Comparison of ENCODE assay signal across 10 cellular contexts in the genomic region with DNA sequence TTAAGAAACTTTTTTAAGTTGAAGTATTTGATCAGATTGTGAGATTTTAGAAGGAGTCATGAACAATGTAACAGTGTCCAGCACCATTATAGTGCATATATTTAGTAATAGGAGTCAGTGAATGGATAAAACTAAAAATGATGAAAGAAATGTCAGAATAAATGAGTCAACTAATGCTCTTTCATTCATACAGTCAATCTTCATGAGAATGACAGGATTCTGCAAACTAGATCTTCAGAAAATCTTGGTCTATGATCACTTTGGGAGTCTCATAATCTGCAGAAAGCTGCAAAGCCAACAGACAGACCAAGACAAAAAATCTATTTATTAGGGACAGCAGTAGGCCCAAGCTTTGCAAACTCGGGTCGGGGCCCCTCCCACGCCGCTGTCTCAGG. TPM values are rescaled to one million over a fixed set of nuclear protein-coding genes. Genes with fewer than 3 reads are reported as not detected.
DNase-seq lines count a peak whose midpoint lies in the region; ATAC-seq, FAIRE-seq and TF ChIP-seq lines count a peak whose summit lies in the region.
"Had no signal": no experiment of that assay in that cellular context is flagged by ENCODE, and none has a peak within 500 bp of the region (broad histone marks: within the 10 kb centered on the region; RNA-seq: fewer than 3 reads in every experiment).

No MANE protein-coding gene starts in this region.

- no peak overlapping the region for H3K9ac ChIP-seq in GM12878 (ENCODE audit: control insufficient read depth, insufficient read depth, low read length)
- H3K9ac ChIP-seq: BLaER1 had no signal

- POLR2A ChIA-PET in GM12878 (lab: Charles Lee): interaction anchor here (0.7 to 1.4 kb wide), 2 partner anchors 16 to 763 kb away, joined by 3 to 5 read pairs; no protein-coding TSS in a partner anchor

- peak overlapping the region; percentile 84 for H2AFZ ChIP-seq in GM12878 (ENCODE audit: control insufficient read depth, low read depth, low read length)

- peak overlapping the region; percentile 69; the same call in 1 of the 2 replicates for H3K4me3 ChIP-seq in GM12878
- H3K4me3 ChIP-seq in lower leg skin (ENCODE audit: low read depth, poor library complexity, severe bottlenecking): peak overlapping the region; percentile 65
- H3K4me3 ChIP-seq in testis: peak overlapping the region; percentile 84
- H3K4me3 ChIP-seq: BLaER1 had no signal

- 0% methylated on average over 4 of the region's 4 CpGs for WGBS in GM12878 (ENCODE audit: insufficient coverage, insufficient replicate concordance, low lambda C conversion rate, missing lambda C conversion rate)
- WGBS in lower leg skin, 2 donors: 7 to 8% methylated on average over 4 of the region's 4 CpGs
- WGBS in testis, 2 donors: 6% methylated on average over 4 of the region's 4 CpGs; no CpG with 5 or more reads in 1 of the 2 donors

- no peaks in the 10 kb centered on the region; the same call in 1 of the 2 replicates for H3K79me2 ChIP-seq in GM12878 (ENCODE audit: control insufficient read depth, insufficient read depth, low read length)

- in situ Hi-C loops in GM12878 (cut with MboI): no loop called here

- no peak for TF ChIP-seq EP300 in GM12878 (IDR thresholded peaks at IDR 0.05; ENCODE audit: borderline replicate concordance in 1 of 2, control insufficient read depth in 1 of 2, low read depth in 2 of 2, low read length in 2 of 2)

- H3K4me1 ChIP-seq in GM12878 (ENCODE audit: control insufficient read depth, insufficient read depth, low read length) (peaks cover 4% of the 10 kb centered on the region; the same call in 1 of the 2 replicates), testis (no peaks in the 10 kb centered on the region)
- H3K4me1 ChIP-seq: BLaER1 had no signal

- intact Hi-C loops in GM12878 (cut with micrococcal nuclease; ENCODE audit: unreplicated experiment) (loop anchor here (5.0 kb wide), 1 partner anchor 230 kb away; no protein-coding TSS in a partner anchor), lower leg skin (cut with DNase I; ENCODE audit: low total_unique reads) (no loop called here), testis (cut with DNase I; ENCODE audit: low total_unique reads) (no loop called here)

- H3K27ac ChIP-seq in GM12878 (ENCODE audit: control insufficient read depth, insufficient read depth): no peak overlapping the region
- H3K27ac ChIP-seq in testis: peak overlapping the region; percentile 93 to 98
- H3K27ac ChIP-seq: BLaER1 had no signal

- TF ChIP-seq POLR2A in GM12878 (IDR thresholded peaks at IDR 0.05; ENCODE audit: low read depth, low read length) (no peak), lower leg skin (IDR thresholded peaks at IDR 0.05) (no peak), testis (IDR thresholded peaks at IDR 0.05) (no peak)

- H3K27ac Mint-ChIP-seq in activated CD8-positive, alpha-beta memory T cell treated with anti-CD3 and anti-CD28 coated beads, Interleukin-2, amount 10 ng/mL, durations not matched to agents 7 days and 5 days: peak overlapping the region; percentile 46

- FAIRE-seq in GM12878 (lab: Jason Lieb, UNC): no peak

- BruUV-seq in GM12878 (replicated peaks; lab: Mats Ljungman, UMichigan): no TSS peak

- RAD21 ChIA-PET in GM12878 (lab: Charles Lee; ENCODE audit: unreplicated experiment): interaction anchor here (0.8 to 1.9 kb wide), 6 partner anchors 8 to 788 kb away, joined by 3 to 6 read pairs (median 4); no protein-coding TSS in a partner anchor

- no peak for TF ChIP-seq CTCF in GM12878 (IDR thresholded peaks at IDR 0.05 in 2 of 3, conservative IDR thresholded peaks at IDR 0.05 in 1 of 3; ENCODE audit: control insufficient read depth in 2 of 3, extremely low read depth in 1 of 3, insufficient read depth in 1 of 3, low read depth in 3 of 3, low read length in 3 of 3)
- no peak for TF ChIP-seq CTCF in lower leg skin (IDR thresholded peaks at IDR 0.05)
- TF ChIP-seq CTCF in testis (IDR thresholded peaks at IDR 0.05): no peak

- no peak for ATAC-seq in activated CD8-positive, alpha-beta memory T cell treated with anti-CD3 and anti-CD28 coated beads, Interleukin-2, amount 10 ng/mL, durations not matched to agents 7 days and 5 days
- ATAC-seq in GM12878: no peak
- ATAC-seq in GM19467 (IDR thresholded peaks at IDR 0.05; ENCODE audit: unreplicated experiment): no peak

- H3K4me3 Mint-ChIP-seq in activated CD8-positive, alpha-beta memory T cell treated with anti-CD3 and anti-CD28 coated beads, Interleukin-2, amount 10 ng/mL, durations not matched to agents 7 days and 5 days: peak overlapping the region; percentile 82

- peaks cover 16% of the 10 kb centered on the region for H3K27me3 Mint-ChIP-seq in activated CD8-positive, alpha-beta memory T cell treated with anti-CD3 and anti-CD28 coated beads, Interleukin-2, amount 10 ng/mL, durations not matched to agents 7 days and 5 days

- H3K9me3 ChIP-seq in GM12878 (replicated peaks; ENCODE audit: control insufficient read depth, insufficient read depth, low read length): no peaks in the 10 kb centered on the region; the same call in 2 of the 3 replicates
- no peaks in the 10 kb centered on the region for H3K9me3 ChIP-seq in testis

- H3K9me3 Mint-ChIP-seq in activated CD8-positive, alpha-beta memory T cell treated with anti-CD3 and anti-CD28 coated beads, Interleukin-2, amount 10 ng/mL, durations not matched to agents 7 days and 5 days (ENCODE audit: low read depth): no peaks in the 10 kb centered on the region

- H3K4me2 ChIP-seq in GM12878 (ENCODE audit: control insufficient read depth, insufficient read depth): peak overlapping the region; percentile 51
- H3K4me2 ChIP-seq: BLaER1 had no signal

- CTCF ChIA-PET in activated CD8-positive, alpha-beta memory T cell treated with anti-CD3 and anti-CD28 coated beads, Interleukin-2, amount 10 ng/mL, durations not matched to agents 7 days and 5 days (lab: Charles Lee): interaction anchor here (0.7 to 2.1 kb wide), 20 partner anchors 9 to 767 kb away, joined by 3 to 15 read pairs (median 4); no protein-coding TSS in a partner anchor
- CTCF ChIA-PET in GM12878 (lab: Yijun Ruan, JAX): interaction anchor here (0.6 to 8.7 kb wide), 24 partner anchors 9 to 732 kb away, joined by 3 to 86 read pairs (median 4); no protein-coding TSS in a partner anchor

- peaks cover 10% of the 10 kb centered on the region for H3K4me1 Mint-ChIP-seq in activated CD8-positive, alpha-beta memory T cell treated with anti-CD3 and anti-CD28 coated beads, Interleukin-2, amount 10 ng/mL, durations not matched to agents 7 days and 5 days

- no peaks in the 10 kb centered on the region for H3K36me3 ChIP-seq in GM12878 (ENCODE audit: control insufficient read depth in 2 of 2, insufficient read depth in 2 of 2, low read length in 1 of 2)
- no peaks in the 10 kb centered on the region for H3K36me3 ChIP-seq in testis (ENCODE audit: low read depth, missing control alignments)
- H3K36me3 ChIP-seq: BLaER1 had no signal

- no peak for TF ChIP-seq RAD21 in GM12878 (IDR thresholded peaks at IDR 0.05; ENCODE audit: insufficient read depth, low read depth, low read length)

- SMC1A ChIA-PET in GM12878 (lab: Charles Lee; ENCODE audit: uncharacterized antibody, unreplicated experiment): interaction anchor here (0.7 to 2.5 kb wide), 5 partner anchors 10 to 661 kb away, joined by 3 to 10 read pairs (median 3); no protein-coding TSS in a partner anchor

- H3K27me3 ChIP-seq in GM12878 (replicated peaks in 1 of 2; ENCODE audit: control insufficient read depth in 2 of 2, insufficient read depth in 2 of 2, low read length in 1 of 2) (no peaks in the 10 kb centered on the region), testis (no peaks in the 10 kb centered on the region)
- H3K27me3 ChIP-seq: BLaER1 had no signal

- peaks cover 3% of the 10 kb centered on the region for H3K36me3 Mint-ChIP-seq in activated CD8-positive, alpha-beta memory T cell treated with anti-CD3 and anti-CD28 coated beads, Interleukin-2, amount 10 ng/mL, durations not matched to agents 7 days and 5 days

- H4K20me1 ChIP-seq in GM12878 (ENCODE audit: control insufficient read depth, insufficient read depth): no peaks in the 10 kb centered on the region
- H4K20me1 ChIP-seq: BLaER1 had no signal

- DNase-seq in activated CD8-positive, alpha-beta memory T cell treated with anti-CD3 and anti-CD28 coated beads, Interleukin-2, amount 10 ng/mL, durations not matched to agents 7 days and 5 days: no peak
- DNase-seq in activated CD8-positive, alpha-beta memory T cell treated with anti-CD3 and anti-CD28 coated beads for 24 hours: no peak
- DNase-seq in GM12878 (ENCODE audit: low read depth, low spot score): no peak
- no peak for DNase-seq in lower leg skin (ENCODE audit: low spot score in 2 of 2)
- DNase-seq in testis: no peak
- no peak for DNase-seq in Ammon's horn (ENCODE audit: low spot score)
- DNase-seq in cortex of kidney (lab: John Stamatoyannopoulos, UW): no peak

RNA-seq across cellular contexts. Expression of a gene that starts 0.7 kb away (rescaled TPM):
- 1 to 10 TPM; 2.9 to 3.7 TPM for total RNA-seq in activated CD8-positive, alpha-beta memory T cell treated with anti-CD3 and anti-CD28 coated beads, Interleukin-2, amount 10 ng/mL, durations not matched to agents 7 days and 5 days
- 13.9 and 16.0 TPM in 2 replicates for total RNA-seq in GM12878 (2013; cell fraction: nucleolus; rRNA removed)
- 4.7 and 6.5 TPM in 2 replicates for total RNA-seq in GM12878 (2014; rRNA removed)
- 3.4 and 3.7 TPM in 2 replicates for total RNA-seq in GM12878 (2014; rRNA removed; fragmentation: Illumina TruSeq; extraction: Trizol)
- total RNA-seq in GM12878 (2021): 4.1 and 5.5 TPM in 2 replicates
- polyA plus RNA-seq in GM12878 (2011; ENCODE audit: low read depth): 3.3 TPM
- polyA plus RNA-seq in GM12878 (2011; rRNA removed): 4.1 and 5.3 TPM in 2 replicates
- 3.5 and 4.0 TPM in 2 replicates for polyA plus RNA-seq in GM12878 (2011; cell fraction: cytosol; rRNA removed)
- 1.4 and 3.1 TPM in 2 replicates for polyA plus RNA-seq in GM12878 (2011; cell fraction: nucleus; rRNA removed)
- polyA plus RNA-seq in GM12878 (2012): 3.0 and 5.1 TPM in 2 replicates
- 4.5 and 5.6 TPM in 2 replicates for polyA plus RNA-seq in GM12878 (2014; fragmentation: Illumina TruSeq; extraction: Trizol)
- 1 to 10 TPM; 3.7 to 4.1 TPM for polyA plus RNA-seq in GM12878 (2014; fragmentation: Nextera tagmentation; extraction: Ambion mirVana)
- 4.9 and 6.7 TPM in 2 replicates for polyA plus RNA-seq in GM12878 (2014; rRNA removed)
- polyA plus RNA-seq in GM12878 (2016; fragmentation: Nextera tagmentation; extraction: Ambion mirVana): 1 to 10 TPM; 6.1 to 6.6 TPM
- polyA minus RNA-seq in GM12878 (2011; rRNA and poly(A)+ RNA removed): 2.0 and 4.1 TPM in 2 replicates
- not detected in 2 replicates for polyA minus RNA-seq in GM12878 (2011; cell fraction: cytosol; rRNA and poly(A)+ RNA removed)
- 4.7 and 4.9 TPM in 2 replicates for polyA minus RNA-seq in GM12878 (2011; cell fraction: nucleus; rRNA and poly(A)+ RNA removed)
- 10 to 100 TPM in 2 of 4 donors, 1 to 10 TPM in 2; 6.8 to 18.3 (median 10.9) TPM for total RNA-seq in lower leg skin
- 10 to 100 TPM; 27.1 to 27.4 TPM for total RNA-seq in testis
- 13.0 TPM for polyA plus RNA-seq in testis (ENCODE audit: insufficient read depth, low read depth, low replicate concordance)

RNA-seq across cellular contexts. Expression of a gene that starts 4.2 kb away (rescaled TPM):
- total RNA-seq in activated CD8-positive, alpha-beta memory T cell treated with anti-CD3 and anti-CD28 coated beads, Interleukin-2, amount 10 ng/mL, durations not matched to agents 7 days and 5 days: not detected
- total RNA-seq in GM12878 (2013; cell fraction: nucleolus; rRNA removed): 0.81 and 0.96 TPM in 2 replicates
- 0.23 and 0.27 TPM in 2 replicates for total RNA-seq in GM12878 (2014; rRNA removed)
- total RNA-seq in GM12878 (2014; rRNA removed; fragmentation: Illumina TruSeq; extraction: Trizol): 0.13 and 0.28 TPM in 2 replicates
- 0.11 TPM in 1 of 2 replicates, not detected in the other for total RNA-seq in GM12878 (2021)
- polyA plus RNA-seq in GM12878 (2011; ENCODE audit: low read depth): not detected
- polyA plus RNA-seq in GM12878 (2011; rRNA removed): 0.08 TPM in 1 of 2 replicates, not detected in the other
- not detected in 2 replicates for polyA plus RNA-seq in GM12878 (2011; cell fraction: cytosol; rRNA removed)
- polyA plus RNA-seq in GM12878 (2011; cell fraction: nucleus; rRNA removed): 0.03 and 0.04 TPM in 2 replicates
- 0.05 and 0.07 TPM in 2 replicates for polyA plus RNA-seq in GM12878 (2012)
- polyA plus RNA-seq in GM12878 (2014; fragmentation: Illumina TruSeq; extraction: Trizol): 0.03 TPM in 1 of 2 replicates, not detected in the other
- not detected for polyA plus RNA-seq in GM12878 (2014; fragmentation: Nextera tagmentation; extraction: Ambion mirVana)
- not detected in 2 replicates for polyA plus RNA-seq in GM12878 (2014; rRNA removed)
- polyA plus RNA-seq in GM12878 (2016; fragmentation: Nextera tagmentation; extraction: Ambion mirVana): under 1 TPM in 1 of 2 experiments, not detected in 1; 0.08 TPM
- polyA minus RNA-seq in GM12878 (2011; rRNA and poly(A)+ RNA removed): 0.07 TPM in 1 of 2 replicates, not detected in the other
- not detected in 2 replicates for polyA minus RNA-seq in GM12878 (2011; cell fraction: cytosol; rRNA and poly(A)+ RNA removed)
- polyA minus RNA-seq in GM12878 (2011; cell fraction: nucleus; rRNA and poly(A)+ RNA removed): 0.48 TPM in 1 of 2 replicates, not detected in the other
- under 1 TPM in 1 of 4 donors, not detected in 3; 0.15 TPM for total RNA-seq in lower leg skin
- total RNA-seq in testis: 1 to 10 TPM; 3.5 to 4.2 TPM
- 10.4 TPM for polyA plus RNA-seq in testis (ENCODE audit: insufficient read depth, low read depth, low replicate concordance)
- total RNA-seq: SK-MEL-5 had no signal
